Comparison of ENCODE assay signal across 1 cellular context in the genomic region with DNA sequence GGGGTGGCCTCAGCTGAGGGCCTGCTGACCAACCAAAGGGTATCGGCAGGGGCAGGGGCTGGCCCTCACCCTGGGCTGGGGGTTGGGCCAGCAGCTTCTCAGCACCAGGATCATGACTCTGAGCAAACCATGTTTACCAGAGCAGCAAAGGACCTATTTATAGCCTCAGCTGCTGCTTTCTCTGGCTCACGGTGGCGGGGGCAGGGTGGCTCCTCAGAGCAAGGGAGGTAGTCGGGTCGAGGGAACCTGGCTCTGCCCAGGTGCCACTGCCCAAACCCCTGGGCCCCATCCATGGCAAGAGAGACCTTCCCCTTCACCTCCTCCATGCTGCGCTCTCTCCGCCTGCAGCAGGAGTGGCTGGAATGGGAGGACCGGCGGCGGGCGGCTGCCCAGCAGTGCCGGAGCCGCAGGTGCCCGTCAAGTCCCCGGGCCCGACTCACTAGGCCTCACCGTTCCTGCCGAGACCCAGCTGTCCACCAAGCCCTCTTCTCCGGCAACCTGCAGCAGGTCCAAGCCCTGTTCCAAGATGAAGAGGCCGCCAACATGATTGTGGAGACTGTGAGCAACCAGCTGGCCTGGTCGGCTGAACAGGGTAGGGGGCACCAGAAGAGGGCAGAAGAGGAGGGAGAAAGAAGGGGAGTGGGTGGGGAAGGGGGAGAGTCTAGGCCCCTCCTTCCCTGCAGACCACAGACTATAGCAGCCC.
TF ChIP-seq lines count a peak whose summit lies in the region.

A gene with protein sequence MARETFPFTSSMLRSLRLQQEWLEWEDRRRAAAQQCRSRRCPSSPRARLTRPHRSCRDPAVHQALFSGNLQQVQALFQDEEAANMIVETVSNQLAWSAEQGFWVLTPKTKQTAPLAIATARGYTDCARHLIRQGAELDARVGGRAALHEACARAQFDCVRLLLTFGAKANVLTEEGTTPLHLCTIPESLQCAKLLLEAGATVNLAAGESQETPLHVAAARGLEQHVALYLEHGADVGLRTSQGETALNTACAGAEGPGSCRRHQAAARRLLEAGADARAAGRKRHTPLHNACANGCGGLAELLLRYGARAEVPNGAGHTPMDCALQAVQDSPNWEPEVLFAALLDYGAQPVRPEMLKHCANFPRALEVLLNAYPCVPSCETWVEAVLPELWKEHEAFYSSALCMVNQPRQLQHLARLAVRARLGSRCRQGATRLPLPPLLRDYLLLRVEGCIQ (plus strand): TSS at position 206 of the 703 bp plus-strand sequence. CDS start 86 bp downstream, at position 292.

TF ChIP-seq in HepG2, 621 proteins besides CTCF, POLR2A, EP300 and RAD21 (continued from another document and continues in another):
- TF ChIP-seq, protein P1, sequence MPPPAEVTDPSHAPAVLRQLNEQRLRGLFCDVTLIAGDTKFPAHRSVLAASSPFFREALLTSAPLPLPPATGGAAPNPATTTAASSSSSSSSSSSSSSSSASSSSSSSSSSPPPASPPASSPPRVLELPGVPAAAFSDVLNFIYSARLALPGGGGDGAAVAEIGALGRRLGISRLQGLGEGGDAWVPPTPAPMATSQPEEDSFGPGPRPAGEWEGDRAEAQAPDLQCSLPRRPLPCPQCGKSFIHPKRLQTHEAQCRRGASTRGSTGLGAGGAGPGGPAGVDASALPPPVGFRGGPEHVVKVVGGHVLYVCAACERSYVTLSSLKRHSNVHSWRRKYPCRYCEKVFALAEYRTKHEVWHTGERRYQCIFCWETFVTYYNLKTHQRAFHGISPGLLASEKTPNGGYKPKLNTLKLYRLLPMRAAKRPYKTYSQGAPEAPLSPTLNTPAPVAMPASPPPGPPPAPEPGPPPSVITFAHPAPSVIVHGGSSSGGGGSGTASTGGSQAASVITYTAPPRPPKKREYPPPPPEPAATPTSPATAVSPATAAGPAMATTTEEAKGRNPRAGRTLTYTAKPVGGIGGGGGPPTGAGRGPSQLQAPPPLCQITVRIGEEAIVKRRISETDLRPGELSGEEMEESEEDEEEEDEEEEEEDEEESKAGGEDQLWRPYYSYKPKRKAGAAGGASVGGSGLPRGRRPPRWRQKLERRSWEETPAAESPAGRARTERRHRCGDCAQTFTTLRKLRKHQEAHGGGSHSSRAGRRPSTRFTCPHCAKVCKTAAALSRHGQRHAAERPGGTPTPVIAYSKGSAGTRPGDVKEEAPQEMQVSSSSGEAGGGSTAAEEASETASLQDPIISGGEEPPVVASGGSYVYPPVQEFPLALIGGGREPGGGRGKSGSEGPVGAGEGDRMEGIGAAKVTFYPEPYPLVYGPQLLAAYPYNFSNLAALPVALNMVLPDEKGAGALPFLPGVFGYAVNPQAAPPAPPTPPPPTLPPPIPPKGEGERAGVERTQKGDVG (CRISPR knock-in tag; IDR thresholded peaks at IDR 0.05; ENCODE audit: borderline replicate concordance): 0 out of 2 replicates have a peak, but pooled peaks have one; percentile 63
- TF ChIP-seq ZFP37 (CRISPR knock-in tag; IDR thresholded peaks at IDR 0.05; ENCODE audit: borderline replicate concordance) (no peak), SRSF9 (IDR thresholded peaks at IDR 0.05; ENCODE audit: borderline replicate concordance, insufficient read depth, low read depth, low read length, poor library complexity, severe bottlenecking) (no peak), NR2F2 (IDR thresholded peaks at IDR 0.05; ENCODE audit: borderline replicate concordance, low read depth) (no peak), CHCHD3 (CRISPR knock-in tag; IDR thresholded peaks at IDR 0.05) (no peak), ZNF746 (CRISPR knock-in tag; IDR thresholded peaks at IDR 0.05) (no peak), CREM (IDR thresholded peaks at IDR 0.05) (no peak), CREM (CRISPR knock-in tag; IDR thresholded peaks at IDR 0.05) (no peak), MZF1 (CRISPR knock-in tag; IDR thresholded peaks at IDR 0.05; ENCODE audit: borderline replicate concordance) (no peak; the same call in 1 of the 2 replicates), MAFF (IDR thresholded peaks at IDR 0.05; ENCODE audit: low read depth, low read length) (no peak), KMT2A (CRISPR knock-in tag; IDR thresholded peaks at IDR 0.05) (0 out of 2 replicates have a peak, but pooled peaks have one; percentile 21), IRF2 (CRISPR knock-in tag; IDR thresholded peaks at IDR 0.05) (no peak), ZNF484 (CRISPR knock-in tag; IDR thresholded peaks at IDR 0.05; ENCODE audit: borderline replicate concordance, low read depth) (no peak), ZNF839 (CRISPR knock-in tag; IDR thresholded peaks at IDR 0.05; ENCODE audit: borderline replicate concordance) (0 out of 2 replicates have a peak, but pooled peaks have one; percentile 32), GABPB1 (CRISPR knock-in tag; IDR thresholded peaks at IDR 0.05) (peak; percentile 51; the same call in 1 of the 2 replicates), TEAD2 (CRISPR knock-in tag; IDR thresholded peaks at IDR 0.05) (no peak), PCBP1 (IDR thresholded peaks at IDR 0.05; ENCODE audit: borderline replicate concordance, low read depth, low read length) (no peak), FOXJ3 (CRISPR knock-in tag; IDR thresholded peaks at IDR 0.05; ENCODE audit: borderline replicate concordance) (no peak), GPN1 (CRISPR knock-in tag; IDR thresholded peaks at IDR 0.05; ENCODE audit: borderline replicate concordance) (no peak), ZNF546 (CRISPR knock-in tag; conservative IDR thresholded peaks at IDR 0.05) (no peak), ATRX (CRISPR knock-in tag; IDR thresholded peaks at IDR 0.05; ENCODE audit: borderline replicate concordance) (no peak), ZSCAN21 (CRISPR knock-in tag; IDR thresholded peaks at IDR 0.05; ENCODE audit: borderline replicate concordance) (no peak), MTF1 (CRISPR knock-in tag; IDR thresholded peaks at IDR 0.05) (no peak)
- TF ChIP-seq, protein P2, sequence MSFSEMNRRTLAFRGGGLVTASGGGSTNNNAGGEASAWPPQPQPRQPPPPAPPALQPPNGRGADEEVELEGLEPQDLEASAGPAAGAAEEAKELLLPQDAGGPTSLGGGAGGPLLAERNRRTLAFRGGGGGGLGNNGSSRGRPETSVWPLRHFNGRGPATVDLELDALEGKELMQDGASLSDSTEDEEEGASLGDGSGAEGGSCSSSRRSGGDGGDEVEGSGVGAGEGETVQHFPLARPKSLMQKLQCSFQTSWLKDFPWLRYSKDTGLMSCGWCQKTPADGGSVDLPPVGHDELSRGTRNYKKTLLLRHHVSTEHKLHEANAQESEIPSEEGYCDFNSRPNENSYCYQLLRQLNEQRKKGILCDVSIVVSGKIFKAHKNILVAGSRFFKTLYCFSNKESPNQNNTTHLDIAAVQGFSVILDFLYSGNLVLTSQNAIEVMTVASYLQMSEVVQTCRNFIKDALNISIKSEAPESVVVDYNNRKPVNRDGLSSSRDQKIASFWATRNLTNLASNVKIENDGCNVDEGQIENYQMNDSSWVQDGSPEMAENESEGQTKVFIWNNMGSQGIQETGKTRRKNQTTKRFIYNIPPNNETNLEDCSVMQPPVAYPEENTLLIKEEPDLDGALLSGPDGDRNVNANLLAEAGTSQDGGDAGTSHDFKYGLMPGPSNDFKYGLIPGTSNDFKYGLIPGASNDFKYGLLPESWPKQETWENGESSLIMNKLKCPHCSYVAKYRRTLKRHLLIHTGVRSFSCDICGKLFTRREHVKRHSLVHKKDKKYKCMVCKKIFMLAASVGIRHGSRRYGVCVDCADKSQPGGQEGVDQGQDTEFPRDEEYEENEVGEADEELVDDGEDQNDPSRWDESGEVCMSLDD (CRISPR knock-in tag; IDR thresholded peaks at IDR 0.05; ENCODE audit: borderline replicate concordance): no peak
- TF ChIP-seq, protein P3, sequence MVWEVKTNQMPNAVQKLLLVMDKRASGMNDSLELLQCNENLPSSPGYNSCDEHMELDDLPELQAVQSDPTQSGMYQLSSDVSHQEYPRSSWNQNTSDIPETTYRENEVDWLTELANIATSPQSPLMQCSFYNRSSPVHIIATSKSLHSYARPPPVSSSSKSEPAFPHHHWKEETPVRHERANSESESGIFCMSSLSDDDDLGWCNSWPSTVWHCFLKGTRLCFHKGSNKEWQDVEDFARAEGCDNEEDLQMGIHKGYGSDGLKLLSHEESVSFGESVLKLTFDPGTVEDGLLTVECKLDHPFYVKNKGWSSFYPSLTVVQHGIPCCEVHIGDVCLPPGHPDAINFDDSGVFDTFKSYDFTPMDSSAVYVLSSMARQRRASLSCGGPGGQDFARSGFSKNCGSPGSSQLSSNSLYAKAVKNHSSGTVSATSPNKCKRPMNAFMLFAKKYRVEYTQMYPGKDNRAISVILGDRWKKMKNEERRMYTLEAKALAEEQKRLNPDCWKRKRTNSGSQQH (CRISPR knock-in tag; IDR thresholded peaks at IDR 0.05; ENCODE audit: low read depth): no peak
- TF ChIP-seq, protein P4, sequence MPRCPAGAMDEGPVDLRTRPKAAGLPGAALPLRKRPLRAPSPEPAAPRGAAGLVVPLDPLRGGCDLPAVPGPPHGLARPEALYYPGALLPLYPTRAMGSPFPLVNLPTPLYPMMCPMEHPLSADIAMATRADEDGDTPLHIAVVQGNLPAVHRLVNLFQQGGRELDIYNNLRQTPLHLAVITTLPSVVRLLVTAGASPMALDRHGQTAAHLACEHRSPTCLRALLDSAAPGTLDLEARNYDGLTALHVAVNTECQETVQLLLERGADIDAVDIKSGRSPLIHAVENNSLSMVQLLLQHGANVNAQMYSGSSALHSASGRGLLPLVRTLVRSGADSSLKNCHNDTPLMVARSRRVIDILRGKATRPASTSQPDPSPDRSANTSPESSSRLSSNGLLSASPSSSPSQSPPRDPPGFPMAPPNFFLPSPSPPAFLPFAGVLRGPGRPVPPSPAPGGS (CRISPR knock-in tag; IDR thresholded peaks at IDR 0.05): no peak
- TF ChIP-seq, protein P5, sequence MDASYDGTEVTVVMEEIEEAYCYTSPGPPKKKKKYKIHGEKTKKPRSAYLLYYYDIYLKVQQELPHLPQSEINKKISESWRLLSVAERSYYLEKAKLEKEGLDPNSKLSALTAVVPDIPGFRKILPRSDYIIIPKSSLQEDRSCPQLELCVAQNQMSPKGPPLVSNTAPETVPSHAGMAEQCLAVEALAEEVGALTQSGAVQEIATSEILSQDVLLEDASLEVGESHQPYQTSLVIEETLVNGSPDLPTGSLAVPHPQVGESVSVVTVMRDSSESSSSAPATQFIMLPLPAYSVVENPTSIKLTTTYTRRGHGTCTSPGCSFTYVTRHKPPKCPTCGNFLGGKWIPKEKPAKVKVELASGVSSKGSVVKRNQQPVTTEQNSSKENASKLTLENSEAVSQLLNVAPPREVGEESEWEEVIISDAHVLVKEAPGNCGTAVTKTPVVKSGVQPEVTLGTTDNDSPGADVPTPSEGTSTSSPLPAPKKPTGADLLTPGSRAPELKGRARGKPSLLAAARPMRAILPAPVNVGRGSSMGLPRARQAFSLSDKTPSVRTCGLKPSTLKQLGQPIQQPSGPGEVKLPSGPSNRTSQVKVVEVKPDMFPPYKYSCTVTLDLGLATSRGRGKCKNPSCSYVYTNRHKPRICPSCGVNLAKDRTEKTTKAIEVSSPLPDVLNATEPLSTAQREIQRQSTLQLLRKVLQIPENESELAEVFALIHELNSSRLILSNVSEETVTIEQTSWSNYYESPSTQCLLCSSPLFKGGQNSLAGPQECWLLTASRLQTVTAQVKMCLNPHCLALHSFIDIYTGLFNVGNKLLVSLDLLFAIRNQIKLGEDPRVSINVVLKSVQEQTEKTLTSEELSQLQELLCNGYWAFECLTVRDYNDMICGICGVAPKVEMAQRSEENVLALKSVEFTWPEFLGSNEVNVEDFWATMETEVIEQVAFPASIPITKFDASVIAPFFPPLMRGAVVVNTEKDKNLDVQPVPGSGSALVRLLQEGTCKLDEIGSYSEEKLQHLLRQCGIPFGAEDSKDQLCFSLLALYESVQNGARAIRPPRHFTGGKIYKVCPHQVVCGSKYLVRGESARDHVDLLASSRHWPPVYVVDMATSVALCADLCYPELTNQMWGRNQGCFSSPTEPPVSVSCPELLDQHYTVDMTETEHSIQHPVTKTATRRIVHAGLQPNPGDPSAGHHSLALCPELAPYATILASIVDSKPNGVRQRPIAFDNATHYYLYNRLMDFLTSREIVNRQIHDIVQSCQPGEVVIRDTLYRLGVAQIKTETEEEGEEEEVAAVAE (CRISPR knock-in tag; IDR thresholded peaks at IDR 0.05; ENCODE audit: borderline replicate concordance): 0 out of 2 replicates have a peak, but pooled peaks have one; percentile 12
- TF ChIP-seq, protein P6, sequence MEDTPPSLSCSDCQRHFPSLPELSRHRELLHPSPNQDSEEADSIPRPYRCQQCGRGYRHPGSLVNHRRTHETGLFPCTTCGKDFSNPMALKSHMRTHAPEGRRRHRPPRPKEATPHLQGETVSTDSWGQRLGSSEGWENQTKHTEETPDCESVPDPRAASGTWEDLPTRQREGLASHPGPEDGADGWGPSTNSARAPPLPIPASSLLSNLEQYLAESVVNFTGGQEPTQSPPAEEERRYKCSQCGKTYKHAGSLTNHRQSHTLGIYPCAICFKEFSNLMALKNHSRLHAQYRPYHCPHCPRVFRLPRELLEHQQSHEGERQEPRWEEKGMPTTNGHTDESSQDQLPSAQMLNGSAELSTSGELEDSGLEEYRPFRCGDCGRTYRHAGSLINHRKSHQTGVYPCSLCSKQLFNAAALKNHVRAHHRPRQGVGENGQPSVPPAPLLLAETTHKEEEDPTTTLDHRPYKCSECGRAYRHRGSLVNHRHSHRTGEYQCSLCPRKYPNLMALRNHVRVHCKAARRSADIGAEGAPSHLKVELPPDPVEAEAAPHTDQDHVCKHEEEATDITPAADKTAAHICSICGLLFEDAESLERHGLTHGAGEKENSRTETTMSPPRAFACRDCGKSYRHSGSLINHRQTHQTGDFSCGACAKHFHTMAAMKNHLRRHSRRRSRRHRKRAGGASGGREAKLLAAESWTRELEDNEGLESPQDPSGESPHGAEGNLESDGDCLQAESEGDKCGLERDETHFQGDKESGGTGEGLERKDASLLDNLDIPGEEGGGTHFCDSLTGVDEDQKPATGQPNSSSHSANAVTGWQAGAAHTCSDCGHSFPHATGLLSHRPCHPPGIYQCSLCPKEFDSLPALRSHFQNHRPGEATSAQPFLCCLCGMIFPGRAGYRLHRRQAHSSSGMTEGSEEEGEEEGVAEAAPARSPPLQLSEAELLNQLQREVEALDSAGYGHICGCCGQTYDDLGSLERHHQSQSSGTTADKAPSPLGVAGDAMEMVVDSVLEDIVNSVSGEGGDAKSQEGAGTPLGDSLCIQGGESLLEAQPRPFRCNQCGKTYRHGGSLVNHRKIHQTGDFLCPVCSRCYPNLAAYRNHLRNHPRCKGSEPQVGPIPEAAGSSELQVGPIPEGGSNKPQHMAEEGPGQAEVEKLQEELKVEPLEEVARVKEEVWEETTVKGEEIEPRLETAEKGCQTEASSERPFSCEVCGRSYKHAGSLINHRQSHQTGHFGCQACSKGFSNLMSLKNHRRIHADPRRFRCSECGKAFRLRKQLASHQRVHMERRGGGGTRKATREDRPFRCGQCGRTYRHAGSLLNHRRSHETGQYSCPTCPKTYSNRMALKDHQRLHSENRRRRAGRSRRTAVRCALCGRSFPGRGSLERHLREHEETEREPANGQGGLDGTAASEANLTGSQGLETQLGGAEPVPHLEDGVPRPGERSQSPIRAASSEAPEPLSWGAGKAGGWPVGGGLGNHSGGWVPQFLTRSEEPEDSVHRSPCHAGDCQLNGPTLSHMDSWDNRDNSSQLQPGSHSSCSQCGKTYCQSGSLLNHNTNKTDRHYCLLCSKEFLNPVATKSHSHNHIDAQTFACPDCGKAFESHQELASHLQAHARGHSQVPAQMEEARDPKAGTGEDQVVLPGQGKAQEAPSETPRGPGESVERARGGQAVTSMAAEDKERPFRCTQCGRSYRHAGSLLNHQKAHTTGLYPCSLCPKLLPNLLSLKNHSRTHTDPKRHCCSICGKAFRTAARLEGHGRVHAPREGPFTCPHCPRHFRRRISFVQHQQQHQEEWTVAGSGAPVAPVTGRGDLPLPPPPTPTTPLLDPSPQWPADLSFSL (CRISPR knock-in tag; IDR thresholded peaks at IDR 0.05): no peak
- TF ChIP-seq, protein P7, sequence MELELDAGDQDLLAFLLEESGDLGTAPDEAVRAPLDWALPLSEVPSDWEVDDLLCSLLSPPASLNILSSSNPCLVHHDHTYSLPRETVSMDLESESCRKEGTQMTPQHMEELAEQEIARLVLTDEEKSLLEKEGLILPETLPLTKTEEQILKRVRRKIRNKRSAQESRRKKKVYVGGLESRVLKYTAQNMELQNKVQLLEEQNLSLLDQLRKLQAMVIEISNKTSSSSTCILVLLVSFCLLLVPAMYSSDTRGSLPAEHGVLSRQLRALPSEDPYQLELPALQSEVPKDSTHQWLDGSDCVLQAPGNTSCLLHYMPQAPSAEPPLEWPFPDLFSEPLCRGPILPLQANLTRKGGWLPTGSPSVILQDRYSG (CRISPR knock-in tag; IDR thresholded peaks at IDR 0.05): no peak
